21 cellular contexts compared by ENCODE assay signal in genomic region chr4:153655004-153655541, GRCh38. TPM values are rescaled to one million over a fixed set of nuclear protein-coding genes. Genes with fewer than 3 reads are reported as not detected.
DNase-seq lines count a peak whose midpoint lies in the region; ATAC-seq, FAIRE-seq and TF ChIP-seq lines count a peak whose summit lies in the region.
"Had no signal": no experiment of that assay in that cellular context is flagged by ENCODE, and none has a peak within 500 bp of the region (broad histone marks: within the 10 kb centered on the region; RNA-seq: fewer than 3 reads in every experiment).

No MANE protein-coding gene starts in this region.

- H3K9me3 Mint-ChIP-seq in IgD-negative memory B cell: no peaks in the 10 kb centered on the region
- no peaks in the 10 kb centered on the region for H3K9me3 Mint-ChIP-seq in activated T-helper 17 cell treated with anti-CD3 and anti-CD28 coated beads, Interleukin-2, amount 50 U/mL, for 72 hours
- H3K9me3 Mint-ChIP-seq: activated CD4-positive, alpha-beta T cell treated with anti-CD3 and anti-CD28 coated beads, Interleukin-2, amount 10 ng/mL, durations not matched to agents 7 days and 5 days; activated naive CD4-positive, alpha-beta T cell treated with anti-CD3 and anti-CD28 coated beads, Interleukin-2, amount 10 ng/mL, durations not matched to agents 7 days and 5 days; stimulated activated memory B cell treated with anti-CD40 and anti-IgM and Interleukin-4, amounts not matched to agents 10 μg/mL and 1 μg/mL and 100 μg/mL, for 72 hours had no signal

- DNase-seq in keratinocyte (ENCODE audit: low read depth, low spot score): no peak
- DNase-seq in GDM1 (lab: John Stamatoyannopoulos, UW): no peak
- DNase-seq in stimulated activated naive CD4-positive, alpha-beta T cell (lab: John Stamatoyannopoulos, UW): no peak
- no peak for DNase-seq in RKO (ENCODE audit: low spot score)
- DNase-seq: activated CD4-positive, alpha-beta T cell treated with anti-CD3 and anti-CD28 coated beads, Interleukin-2, amount 10 ng/mL, durations not matched to agents 7 days and 5 days; activated naive CD4-positive, alpha-beta T cell treated with anti-CD3 and anti-CD28 coated beads, Interleukin-2, amount 10 ng/mL, durations not matched to agents 7 days and 5 days; EL; erythroblast; GOT3; KG1; NCI-H1092 treated with DMSO at 0.1 percent for 48 hours; NCI-H2081; stimulated activated CD4-positive, alpha-beta T cell treated with anti-CD3 and anti-CD28 coated beads, Interleukin-15, amount 100 ng/mL, for 24 hours; SW 1271 had no signal

- H3K4me3 ChIP-seq in keratinocyte (ENCODE audit: control insufficient read depth in 2 of 3, extremely low read depth in 1 of 3, insufficient read depth in 2 of 3, low read depth in 1 of 3, low read length in 3 of 3) (no peak overlapping the region), skin epidermis (no peak overlapping the region)
- H3K4me3 ChIP-seq: gastroesophageal sphincter had no signal

- H3K36me3 Mint-ChIP-seq in IgD-negative memory B cell: no peaks in the 10 kb centered on the region
- no peaks in the 10 kb centered on the region for H3K36me3 Mint-ChIP-seq in activated T-helper 17 cell treated with anti-CD3 and anti-CD28 coated beads, Interleukin-2, amount 50 U/mL, for 72 hours (ENCODE audit: low read depth)
- H3K36me3 Mint-ChIP-seq: activated naive CD4-positive, alpha-beta T cell treated with anti-CD3 and anti-CD28 coated beads, Interleukin-2, amount 10 ng/mL, durations not matched to agents 7 days and 5 days; stimulated activated memory B cell treated with anti-CD40 and anti-IgM and Interleukin-4, amounts not matched to agents 10 μg/mL and 1 μg/mL and 100 μg/mL, for 72 hours had no signal

- H3K9ac ChIP-seq in keratinocyte (ENCODE audit: control insufficient read depth, extremely low read depth, insufficient read depth, low read length): no peak overlapping the region

- H3K4me3 Mint-ChIP-seq in IgD-negative memory B cell: no peak overlapping the region
- H3K4me3 Mint-ChIP-seq in activated T-helper 17 cell treated with anti-CD3 and anti-CD28 coated beads, Interleukin-2, amount 50 U/mL, for 72 hours: no peak overlapping the region
- H3K4me3 Mint-ChIP-seq: activated CD4-positive, alpha-beta T cell treated with anti-CD3 and anti-CD28 coated beads, Interleukin-2, amount 10 ng/mL, durations not matched to agents 7 days and 5 days; activated naive CD4-positive, alpha-beta T cell treated with anti-CD3 and anti-CD28 coated beads, Interleukin-2, amount 10 ng/mL, durations not matched to agents 7 days and 5 days; B cell; stimulated activated memory B cell treated with anti-CD40 and anti-IgM and Interleukin-4, amounts not matched to agents 10 μg/mL and 1 μg/mL and 100 μg/mL, for 72 hours had no signal

- ATAC-seq in activated T-helper 17 cell treated with anti-CD3 and anti-CD28 coated beads, Interleukin-2, amount 50 U/mL, for 72 hours (replicated peaks): no peak
- ATAC-seq in GM19035 (IDR thresholded peaks at IDR 0.05; ENCODE audit: unreplicated experiment): no peak
- ATAC-seq: stimulated activated memory B cell treated with anti-CD40 and anti-IgM and Interleukin-4, amounts not matched to agents 10 μg/mL and 1 μg/mL and 100 μg/mL, for 72 hours had no signal

- H3K27ac ChIP-seq in keratinocyte (ENCODE audit: control insufficient read depth, insufficient read depth, low read length): no peak overlapping the region
- peak overlapping the region in 15 of 21 experiments; percentile 3 to 79 (median 44) for H3K27ac ChIP-seq in skin epidermis

- H3K27me3 ChIP-seq in keratinocyte (ENCODE audit: control insufficient read depth, extremely low read depth, insufficient read depth, low read length): no peaks in the 10 kb centered on the region

- no peak overlapping the region for H2AFZ ChIP-seq in keratinocyte (ENCODE audit: control insufficient read depth, low read length)

- no peaks in the 10 kb centered on the region for H3K27me3 Mint-ChIP-seq in IgD-negative memory B cell
- H3K27me3 Mint-ChIP-seq in activated T-helper 17 cell treated with anti-CD3 and anti-CD28 coated beads, Interleukin-2, amount 50 U/mL, for 72 hours: peaks cover 13% of the 10 kb centered on the region

- peak overlapping the region in 2 of 3 donors; percentile 2 to 49 for H3K27ac Mint-ChIP-seq in IgD-negative memory B cell
- H3K27ac Mint-ChIP-seq in activated T-helper 17 cell treated with anti-CD3 and anti-CD28 coated beads, Interleukin-2, amount 50 U/mL, for 72 hours: peak overlapping the region; percentile 5
- H3K27ac Mint-ChIP-seq: activated CD4-positive, alpha-beta T cell treated with anti-CD3 and anti-CD28 coated beads, Interleukin-2, amount 10 ng/mL, durations not matched to agents 7 days and 5 days; activated naive CD4-positive, alpha-beta T cell treated with anti-CD3 and anti-CD28 coated beads, Interleukin-2, amount 10 ng/mL, durations not matched to agents 7 days and 5 days; B cell; stimulated activated memory B cell treated with anti-CD40 and anti-IgM and Interleukin-4, amounts not matched to agents 10 μg/mL and 1 μg/mL and 100 μg/mL, for 72 hours had no signal

- no peak for TF ChIP-seq CTCF in keratinocyte (optimal IDR thresholded peaks at IDR 0.05 in 1 of 3, IDR thresholded peaks at IDR 0.05 in 1 of 3, conservative IDR thresholded peaks at IDR 0.05 in 1 of 3; ENCODE audit: extremely low read depth in 1 of 3, insufficient read depth in 2 of 3, low read length in 3 of 3)

- no peaks in the 10 kb centered on the region for H3K9me1 ChIP-seq in keratinocyte (ENCODE audit: control insufficient read depth, extremely low read depth, insufficient read depth, low read length)

- peaks cover 10% of the 10 kb centered on the region for H3K4me1 ChIP-seq in keratinocyte (ENCODE audit: control insufficient read depth, extremely low read depth, insufficient read depth, low read length)
- H3K4me1 ChIP-seq: gastroesophageal sphincter had no signal

- H3K9me3 ChIP-seq in keratinocyte (ENCODE audit: control insufficient read depth, low read depth, low read length): no peaks in the 10 kb centered on the region
- H3K9me3 ChIP-seq: gastroesophageal sphincter had no signal

- dilution Hi-C loops in keratinocyte (cut with MboI; ENCODE audit: extremely low pct_ligation_motif_present, low sequenced_read_pairs): no loop called here

- no peaks in the 10 kb centered on the region for H4K20me1 ChIP-seq in keratinocyte (ENCODE audit: control insufficient read depth, extremely low read depth, insufficient read depth, low read length)

- H3K36me3 ChIP-seq in keratinocyte (ENCODE audit: control insufficient read depth in 2 of 2, extremely low read depth in 1 of 2, insufficient read depth in 2 of 2, low read length in 2 of 2): no peaks in the 10 kb centered on the region
- H3K36me3 ChIP-seq: gastroesophageal sphincter had no signal

- H3K79me2 ChIP-seq in keratinocyte (ENCODE audit: control insufficient read depth, insufficient read depth, low read length): no peaks in the 10 kb centered on the region

- peak; percentile 34 for FAIRE-seq in keratinocyte (lab: Jason Lieb, UNC)

- H3K4me2 ChIP-seq in keratinocyte (ENCODE audit: control insufficient read depth, extremely low read depth, insufficient read depth, low read depth, low read length): no peak overlapping the region

- H3K4me1 Mint-ChIP-seq in IgD-negative memory B cell: peaks cover 9 to 20% (median 14%) of the 10 kb centered on the region in 3 donors
- H3K4me1 Mint-ChIP-seq in activated T-helper 17 cell treated with anti-CD3 and anti-CD28 coated beads, Interleukin-2, amount 50 U/mL, for 72 hours: peaks cover 12% of the 10 kb centered on the region

RNA-seq across cellular contexts. Expression of gene TLR2, which starts 29.0 kb away (rescaled TPM):
- polyA plus RNA-seq in IgD-negative memory B cell (0.58 TPM), keratinocyte (1.7 to 3.1 TPM (median 1.8 TPM) in 3 replicates)
- total RNA-seq in activated T-helper 17 cell treated with anti-CD3 and anti-CD28 coated beads, Interleukin-2, amount 50 U/mL, for 72 hours: 1 to 10 TPM; 2.0 to 2.1 TPM
- polyA plus RNA-seq in keratinocyte (2011; ENCODE audit: low read depth): 0.70 TPM
- 0.32 and 0.56 TPM in 2 replicates for polyA plus RNA-seq in keratinocyte (2011; cell fraction: cytosol; rRNA removed)
- 5.4 and 7.6 TPM in 2 replicates for polyA plus RNA-seq in keratinocyte (2011; cell fraction: nucleus; rRNA removed)
- 1.4 and 1.7 TPM in 2 replicates for polyA plus RNA-seq in keratinocyte (2012; ENCODE audit: low replicate concordance)
- 1.4 to 4.3 TPM (median 3.0 TPM) in 3 replicates for polyA minus RNA-seq in keratinocyte
- polyA minus RNA-seq in keratinocyte (2011; cell fraction: cytosol; rRNA and poly(A)+ RNA removed): 1.3 TPM
- 3.0 and 5.4 TPM in 2 replicates for polyA minus RNA-seq in keratinocyte (2011; cell fraction: nucleus; rRNA and poly(A)+ RNA removed)
